Comparison of ENCODE assay signal across 27 cellular contexts in the genomic region with DNA sequence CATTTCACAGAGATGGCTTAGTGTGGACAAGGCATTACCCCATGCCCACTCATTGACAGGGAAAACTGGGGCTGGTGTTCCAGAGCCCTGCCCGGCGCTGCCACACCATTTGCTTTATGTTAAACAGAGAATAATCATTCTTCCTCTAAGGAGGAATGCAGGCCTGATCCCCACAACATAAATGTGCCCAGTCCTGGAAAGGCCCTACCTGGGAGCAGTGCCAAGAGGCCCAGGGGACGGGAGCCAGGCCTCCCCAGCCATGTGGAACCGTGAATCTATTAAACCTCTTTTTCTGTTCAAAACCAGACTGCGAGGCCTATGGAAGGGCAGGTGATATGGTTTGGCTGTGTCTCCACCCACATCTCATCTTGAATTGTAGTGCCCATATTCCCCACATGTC.
"Had no signal": no experiment of that assay in that cellular context is flagged by ENCODE, and none has a peak within 500 bp of the region (broad histone marks: within the 10 kb centered on the region; RNA-seq: fewer than 3 reads in every experiment).

No MANE protein-coding gene starts in this region.

- H3K27ac Mint-ChIP-seq: activated CD4-positive, alpha-beta memory T cell treated with anti-CD3 and anti-CD28 coated beads for 36 hours; activated CD4-positive, alpha-beta T cell treated with anti-CD3 and anti-CD28 coated beads, Interleukin-2, amount 10 ng/mL, durations not matched to agents 7 days and 5 days; activated naive CD4-positive, alpha-beta T cell treated with anti-CD3 and anti-CD28 coated beads, Interleukin-2, amount 50 U/mL, for 72 hours; activated naive CD8-positive, alpha-beta T cell treated with anti-CD3 and anti-CD28 coated beads, Interleukin-2, amount 50 U/mL, for 24 hours; brain; T-helper 17 cell had no signal

- DNase-seq: activated CD4-positive, alpha-beta memory T cell treated with anti-CD3 and anti-CD28 coated beads for 36 hours; activated CD4-positive, alpha-beta T cell treated with anti-CD3 and anti-CD28 coated beads, Interleukin-2, amount 10 ng/mL, durations not matched to agents 7 days and 5 days; activated CD4-positive, CD25-positive, alpha-beta regulatory T cell; activated CD8-positive, alpha-beta memory T cell treated with anti-CD3 and anti-CD28 coated beads for 24 hours; activated effector memory CD4-positive, alpha-beta T cell treated with anti-CD3 and anti-CD28 coated beads, Interleukin-2, amount 50 U/mL, for 16 hours; activated naive CD4-positive, alpha-beta T cell treated with Interleukin-2 at 50 U/mL for 16 hours; activated naive CD8-positive, alpha-beta T cell treated with anti-CD3 and anti-CD28 coated beads, Interleukin-2, amount 50 U/mL, for 24 hours; activated T-cell treated with anti-CD3 and anti-CD28 coated beads, Interleukin-2, amount 50 U/mL, for 4 hours; amniotic stem cell; MV-4-11; NCI-H1105 treated with DMSO at 0.1 percent for 48 hours; NCI-H1436 treated with DMSO at 0.1 percent for 48 hours; NCI-H187; NCI-H2081; NCI-H526; NCI-H774; Peyer's patch; SHP77; T-helper 17 cell; T1000 had no signal

- H3K36me3 Mint-ChIP-seq: activated CD4-positive, alpha-beta memory T cell treated with anti-CD3 and anti-CD28 coated beads for 36 hours; activated naive CD4-positive, alpha-beta T cell treated with anti-CD3 and anti-CD28 coated beads, Interleukin-2, amount 50 U/mL, for 72 hours; brain had no signal

- H3K27me3 ChIP-seq: ascending aorta, Peyer's patch, SJSA1 had no signal

- H3K36me3 ChIP-seq: ascending aorta, Peyer's patch, SJSA1 had no signal

- H3K9me3 Mint-ChIP-seq: activated CD4-positive, alpha-beta memory T cell treated with anti-CD3 and anti-CD28 coated beads for 36 hours; activated CD4-positive, alpha-beta T cell treated with anti-CD3 and anti-CD28 coated beads, Interleukin-2, amount 10 ng/mL, durations not matched to agents 7 days and 5 days; activated naive CD4-positive, alpha-beta T cell treated with anti-CD3 and anti-CD28 coated beads, Interleukin-2, amount 50 U/mL, for 72 hours; activated naive CD8-positive, alpha-beta T cell treated with anti-CD3 and anti-CD28 coated beads, Interleukin-2, amount 50 U/mL, for 24 hours; activated T-cell treated with anti-CD3 and anti-CD28 coated beads, Interleukin-2, amount 50 U/mL, for 4 hours had no signal

- H3K27ac ChIP-seq: ascending aorta, KMS-11, Peyer's patch, RWPE1, SJSA1, VCaP had no signal

- H3K4me1 Mint-ChIP-seq: activated naive CD8-positive, alpha-beta T cell treated with anti-CD3 and anti-CD28 coated beads, Interleukin-2, amount 50 U/mL, for 24 hours; brain; T-helper 17 cell had no signal

- H3K4me3 Mint-ChIP-seq: activated CD4-positive, alpha-beta memory T cell treated with anti-CD3 and anti-CD28 coated beads for 36 hours; activated CD4-positive, alpha-beta T cell treated with anti-CD3 and anti-CD28 coated beads, Interleukin-2, amount 10 ng/mL, durations not matched to agents 7 days and 5 days; activated naive CD8-positive, alpha-beta T cell treated with anti-CD3 and anti-CD28 coated beads, Interleukin-2, amount 50 U/mL, for 24 hours; activated T-cell treated with anti-CD3 and anti-CD28 coated beads, Interleukin-2, amount 50 U/mL, for 4 hours; brain; T-helper 17 cell had no signal

- H3K9ac ChIP-seq: KMS-11 had no signal

- H3K27me3 Mint-ChIP-seq: activated CD4-positive, alpha-beta memory T cell treated with anti-CD3 and anti-CD28 coated beads for 36 hours; activated naive CD8-positive, alpha-beta T cell treated with anti-CD3 and anti-CD28 coated beads, Interleukin-2, amount 50 U/mL, for 24 hours had no signal

- H3K9me3 ChIP-seq: ascending aorta, Peyer's patch, SJSA1 had no signal

- H3K4me1 ChIP-seq: ascending aorta, Peyer's patch, SJSA1 had no signal

- H3K4me3 ChIP-seq: ascending aorta, Peyer's patch, SJSA1 had no signal
